ENCODE assay signal across 9 cellular contexts in the genomic region with DNA sequence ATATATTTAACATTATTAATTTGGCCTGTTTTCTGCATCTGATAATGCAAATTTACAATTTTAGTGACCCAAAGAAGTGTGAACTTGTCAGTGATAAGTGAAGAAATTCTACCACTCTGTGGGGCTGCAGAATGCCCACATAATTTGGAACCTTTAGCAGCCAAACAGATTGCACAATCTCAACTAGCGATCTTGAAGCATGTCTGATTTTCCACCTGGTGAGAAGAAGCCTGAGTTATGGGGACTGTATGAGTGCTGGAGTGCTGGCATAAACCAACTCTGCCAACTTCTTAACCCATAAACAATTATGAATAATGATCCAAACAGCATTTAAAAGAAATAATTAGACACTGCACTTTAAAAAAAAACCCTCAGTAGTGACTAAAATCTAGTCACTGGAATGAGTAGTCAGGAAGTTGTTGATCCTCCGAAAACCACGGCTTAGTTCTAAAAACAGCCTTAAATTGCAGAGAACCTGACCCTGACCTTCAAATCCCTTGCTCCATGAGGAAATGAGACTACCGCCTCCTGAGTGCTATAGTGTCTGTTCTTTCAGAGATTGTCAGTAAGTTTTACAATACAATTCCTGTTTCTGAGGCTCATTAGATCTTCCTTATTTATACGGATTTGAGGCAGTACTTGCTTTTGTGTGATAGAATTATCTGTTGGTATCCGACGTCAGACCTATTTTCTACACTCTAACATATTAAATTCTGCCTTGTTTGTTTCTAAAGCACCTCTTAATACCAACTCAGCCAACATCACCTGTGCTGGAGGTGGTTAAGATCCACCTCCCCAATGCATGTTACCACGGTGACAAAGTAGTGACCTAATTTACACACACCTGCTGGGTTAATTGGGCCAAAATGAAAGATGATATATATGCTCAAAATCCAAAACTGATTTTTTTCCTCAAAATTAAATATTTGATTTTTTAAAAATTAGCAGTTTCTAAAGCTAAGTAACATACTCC.
DNase-seq lines count a peak whose midpoint lies in the region; ATAC-seq and TF ChIP-seq lines count a peak whose summit lies in the region.
"Had no signal": no experiment of that assay in that cellular context is flagged by ENCODE, and none has a peak within 500 bp of the region (broad histone marks: within the 10 kb centered on the region; RNA-seq: fewer than 3 reads in every experiment).

No MANE protein-coding gene starts in this region.

- no peak overlapping the region for H3K9ac ChIP-seq in skeletal muscle tissue (ENCODE audit: low read depth in 1 of 3, low read length in 3 of 3)
- H3K9ac ChIP-seq: KMS-11 had no signal

- H3K4me3 ChIP-seq in breast epithelium (no peak overlapping the region), skeletal muscle tissue (ENCODE audit: low read length in 3 of 3) (no peak overlapping the region), BE2C (ENCODE audit: low read depth, low read length) (no peak overlapping the region)

- peak; percentile 87 for DNase-seq in HCEC 1CT
- peak; percentile 97 for DNase-seq in NCI-H1092 treated with DMSO at 0.1 percent for 48 hours (lab: John Stamatoyannopoulos, UW)
- no peak for DNase-seq in breast epithelium (ENCODE audit: low spot score in 2 of 2)
- no peak for DNase-seq in NCI-H82 (lab: John Stamatoyannopoulos, UW)
- no peak for DNase-seq in chondrocyte (ENCODE audit: low spot score)
- DNase-seq in BE2C: no peak

- intact Hi-C loops in breast epithelium (cut with DNase I; ENCODE audit: low total_unique reads): no loop called here

- no peaks in the 10 kb centered on the region for H3K9me3 ChIP-seq in breast epithelium
- no peaks in the 10 kb centered on the region for H3K9me3 ChIP-seq in skeletal muscle tissue (ENCODE audit: control insufficient read depth in 3 of 3, low read length in 3 of 3)
- no peaks in the 10 kb centered on the region for H3K9me3 ChIP-seq in BE2C

- H3K27ac ChIP-seq in breast epithelium (peak overlapping the region; percentile 50 to 72), skeletal muscle tissue (ENCODE audit: low read depth, low read length) (peak overlapping the region; percentile 7)
- H3K27ac ChIP-seq: KMS-11 had no signal

- H3K27me3 Mint-ChIP-seq in chondrocyte (ENCODE audit: low read depth): no peaks in the 10 kb centered on the region

- TF ChIP-seq CTCF in breast epithelium (IDR thresholded peaks at IDR 0.05) (no peak), chondrocyte (IDR thresholded peaks at IDR 0.05) (no peak), BE2C (IDR thresholded peaks at IDR 0.05; ENCODE audit: low read depth, low read length) (no peak)

- H3K4me3 Mint-ChIP-seq in chondrocyte (ENCODE audit: unreplicated experiment): no peak overlapping the region

- peak; percentile 73 for ATAC-seq in GM18505 (IDR thresholded peaks at IDR 0.05; ENCODE audit: unreplicated experiment)

- peaks cover 28% of the 10 kb centered on the region for H3K4me1 Mint-ChIP-seq in chondrocyte (ENCODE audit: low read depth)

- no peaks in the 10 kb centered on the region for H3K27me3 ChIP-seq in breast epithelium
- H3K27me3 ChIP-seq in skeletal muscle tissue (ENCODE audit: control insufficient read depth in 3 of 3, insufficient read depth in 3 of 3, low read length in 3 of 3): no peaks in the 10 kb centered on the region
- H3K27me3 ChIP-seq in BE2C: no peaks in the 10 kb centered on the region

- no peak overlapping the region for H3K27ac Mint-ChIP-seq in chondrocyte (ENCODE audit: unreplicated experiment)

- H3K9me3 Mint-ChIP-seq in chondrocyte (ENCODE audit: low read depth): no peaks in the 10 kb centered on the region

- TF ChIP-seq POLR2A in GM18505 (IDR thresholded peaks at IDR 0.05; ENCODE audit: borderline replicate concordance, extremely low read depth, insufficient read depth, insufficient read length): no peak
- no peak for TF ChIP-seq POLR2A in breast epithelium (IDR thresholded peaks at IDR 0.05)

- H3K4me1 ChIP-seq in breast epithelium (peaks cover 0 to 15% of the 10 kb centered on the region in 2 donors), skeletal muscle tissue (ENCODE audit: control insufficient read depth in 3 of 3, insufficient read depth in 3 of 3, low read length in 3 of 3) (peaks cover 14 to 20% (median 16%) of the 10 kb centered on the region in 3 donors), BE2C (no peaks in the 10 kb centered on the region)

- H3K36me3 Mint-ChIP-seq in chondrocyte (ENCODE audit: low read depth): no peaks in the 10 kb centered on the region

- no peaks in the 10 kb centered on the region for H3K36me3 ChIP-seq in breast epithelium
- H3K36me3 ChIP-seq in skeletal muscle tissue (ENCODE audit: control insufficient read depth in 3 of 3, insufficient read depth in 3 of 3, low read length in 3 of 3): no peaks in the 10 kb centered on the region
- no peaks in the 10 kb centered on the region for H3K36me3 ChIP-seq in BE2C

Comparison
In these comparisons a context has a peak if more than half of its experiments do, and no peak if none do; other contexts are left out.
1. DNase-seq: peak in HCEC 1CT (single experiment) and NCI-H1092 treated with DMSO at 0.1 percent for 48 hours (single experiment); none in breast epithelium (0 of 2), NCI-H82 (single experiment), chondrocyte (single experiment) and BE2C (single experiment).